In the genomic region with DNA sequence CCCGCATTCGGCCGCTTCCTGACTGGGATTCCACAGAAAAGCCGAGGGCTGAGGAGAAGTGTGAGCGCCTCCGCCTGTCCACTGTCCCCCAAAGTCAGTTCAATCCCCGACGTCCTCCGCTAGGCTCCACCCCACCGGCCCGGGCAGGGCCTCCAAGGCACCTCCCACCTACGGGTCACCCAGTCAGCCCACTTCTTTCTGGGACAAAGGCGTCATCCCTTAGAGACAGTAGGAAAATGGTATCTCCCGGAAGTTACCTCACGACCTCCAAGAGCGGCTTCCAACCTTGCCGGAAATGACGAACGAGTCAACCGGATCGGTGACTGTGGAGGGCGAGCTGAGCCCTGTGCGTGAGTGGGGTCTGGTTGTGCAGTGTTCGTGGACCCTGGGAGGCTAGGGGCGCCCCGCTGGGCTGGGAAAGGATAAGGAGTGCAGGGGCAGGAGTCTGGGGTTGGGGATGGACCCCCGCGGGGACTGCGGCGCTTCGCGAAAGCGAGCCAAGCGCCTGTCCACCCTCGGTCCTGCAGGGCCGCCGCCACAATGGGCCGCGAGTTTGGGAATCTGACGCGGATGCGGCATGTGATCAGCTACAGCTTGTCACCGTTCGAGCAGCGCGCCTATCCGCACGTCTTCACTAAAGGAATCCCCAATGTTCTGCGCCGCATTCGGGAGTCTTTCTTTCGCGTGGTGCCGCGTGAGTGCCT, we compare ENCODE assay signal across 1 cellular context.
TF ChIP-seq lines count a peak whose summit lies in the region.

A gene with protein sequence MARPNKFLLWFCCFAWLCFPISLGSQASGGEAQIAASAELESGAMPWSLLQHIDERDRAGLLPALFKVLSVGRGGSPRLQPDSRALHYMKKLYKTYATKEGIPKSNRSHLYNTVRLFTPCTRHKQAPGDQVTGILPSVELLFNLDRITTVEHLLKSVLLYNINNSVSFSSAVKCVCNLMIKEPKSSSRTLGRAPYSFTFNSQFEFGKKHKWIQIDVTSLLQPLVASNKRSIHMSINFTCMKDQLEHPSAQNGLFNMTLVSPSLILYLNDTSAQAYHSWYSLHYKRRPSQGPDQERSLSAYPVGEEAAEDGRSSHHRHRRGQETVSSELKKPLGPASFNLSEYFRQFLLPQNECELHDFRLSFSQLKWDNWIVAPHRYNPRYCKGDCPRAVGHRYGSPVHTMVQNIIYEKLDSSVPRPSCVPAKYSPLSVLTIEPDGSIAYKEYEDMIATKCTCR (minus strand): TSS at position 128 of the 704 bp plus-strand sequence. CDS start 1,936 bp downstream, outside the sequence.
A gene (plus strand): TSS at position 301 of the 704 bp plus-strand sequence. CDS start 240 bp downstream, at position 541.

TF ChIP-seq in K562, 482 proteins besides CTCF, POLR2A, EP300 and RAD21 (continued from another document and continues in another):
- TF ChIP-seq, protein P1, sequence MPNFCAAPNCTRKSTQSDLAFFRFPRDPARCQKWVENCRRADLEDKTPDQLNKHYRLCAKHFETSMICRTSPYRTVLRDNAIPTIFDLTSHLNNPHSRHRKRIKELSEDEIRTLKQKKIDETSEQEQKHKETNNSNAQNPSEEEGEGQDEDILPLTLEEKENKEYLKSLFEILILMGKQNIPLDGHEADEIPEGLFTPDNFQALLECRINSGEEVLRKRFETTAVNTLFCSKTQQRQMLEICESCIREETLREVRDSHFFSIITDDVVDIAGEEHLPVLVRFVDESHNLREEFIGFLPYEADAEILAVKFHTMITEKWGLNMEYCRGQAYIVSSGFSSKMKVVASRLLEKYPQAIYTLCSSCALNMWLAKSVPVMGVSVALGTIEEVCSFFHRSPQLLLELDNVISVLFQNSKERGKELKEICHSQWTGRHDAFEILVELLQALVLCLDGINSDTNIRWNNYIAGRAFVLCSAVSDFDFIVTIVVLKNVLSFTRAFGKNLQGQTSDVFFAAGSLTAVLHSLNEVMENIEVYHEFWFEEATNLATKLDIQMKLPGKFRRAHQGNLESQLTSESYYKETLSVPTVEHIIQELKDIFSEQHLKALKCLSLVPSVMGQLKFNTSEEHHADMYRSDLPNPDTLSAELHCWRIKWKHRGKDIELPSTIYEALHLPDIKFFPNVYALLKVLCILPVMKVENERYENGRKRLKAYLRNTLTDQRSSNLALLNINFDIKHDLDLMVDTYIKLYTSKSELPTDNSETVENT (CRISPR knock-in tag; IDR thresholded peaks at IDR 0.05) = peak; percentile 76; the same call in 1 of the 2 replicates
- TF ChIP-seq MCM7 (IDR thresholded peaks at IDR 0.05) (no peak), CEBPG (CRISPR knock-in tag; IDR thresholded peaks at IDR 0.05) (0 out of 2 replicates have a peak, but pooled peaks have one; percentile 2), CEBPG (tag; conservative IDR thresholded peaks at IDR 0.05 in 1 of 2, IDR thresholded peaks at IDR 0.05 in 1 of 2) (no peak), ZNF766 (CRISPR knock-in tag; conservative IDR thresholded peaks at IDR 0.05) (0 out of 2 replicates have a peak, but pooled peaks have one; percentile 7), ZNF76 (CRISPR knock-in tag; IDR thresholded peaks at IDR 0.05; ENCODE audit: borderline replicate concordance) (no peak), NFE2L1 (tag; IDR thresholded peaks at IDR 0.05; ENCODE audit: borderline replicate concordance, low read depth) (no peak), PRPF4 (IDR thresholded peaks at IDR 0.05; ENCODE audit: insufficient read depth, low read depth, low read length, poor library complexity, severe bottlenecking) (no peak), ZFX (CRISPR knock-in tag; IDR thresholded peaks at IDR 0.05) (peak; percentile 83), TFAM (CRISPR knock-in tag; conservative IDR thresholded peaks at IDR 0.05) (no peak), POLR2G (IDR thresholded peaks at IDR 0.05; ENCODE audit: low read depth, low read length) (peak; percentile 94), ZC3H11A (IDR thresholded peaks at IDR 0.05; ENCODE audit: low read depth, low read length) (no peak), GATAD2B (IDR thresholded peaks at IDR 0.05; ENCODE audit: borderline replicate concordance) (no peak), KDM4B (IDR thresholded peaks at IDR 0.05; ENCODE audit: borderline replicate concordance in 2 of 2, low read depth in 1 of 2) (no peak), BRD4 (IDR thresholded peaks at IDR 0.05) (no peak; the same call in none of the 2 replicates), PTBP1 (IDR thresholded peaks at IDR 0.05; ENCODE audit: low read depth, low read length) (no peak), RBM34 (IDR thresholded peaks at IDR 0.05; ENCODE audit: borderline replicate concordance, insufficient read depth, low read length) (no peak), GTF2F1 (IDR thresholded peaks at IDR 0.05; ENCODE audit: low read depth, low read length) (peak; percentile 44; the same call in 1 of the 2 replicates), STAT5B (CRISPR knock-in tag; IDR thresholded peaks at IDR 0.05) (no peak), ZNF436 (CRISPR knock-in tag; IDR thresholded peaks at IDR 0.05) (no peak), ZNF41 (CRISPR knock-in tag; conservative IDR thresholded peaks at IDR 0.05) (no peak), OTX1 (CRISPR knock-in tag; IDR thresholded peaks at IDR 0.05) (no peak), SMC3 (conservative IDR thresholded peaks at IDR 0.05; ENCODE audit: insufficient read depth, low read depth, low read length) (peak; percentile 36; the same call in 1 of the 2 replicates), XRCC3 (IDR thresholded peaks at IDR 0.05) (no peak), CC2D1A (IDR thresholded peaks at IDR 0.05) (peak; percentile 81), HMGN3 (IDR thresholded peaks at IDR 0.05; ENCODE audit: borderline replicate concordance, extremely low read depth, insufficient read length, low read depth, low read length) (no peak), ARID1B (IDR thresholded peaks at IDR 0.05) (peak; percentile 47; the same call in 1 of the 2 replicates), MYBL2 (IDR thresholded peaks at IDR 0.05; ENCODE audit: low read depth) (no peak), MYBL2 (CRISPR knock-in tag; IDR thresholded peaks at IDR 0.05; ENCODE audit: borderline replicate concordance) (no peak), KHSRP (IDR thresholded peaks at IDR 0.05) (no peak; the same call in 1 of the 2 replicates), RBM17 (IDR thresholded peaks at IDR 0.05; ENCODE audit: borderline replicate concordance, low read depth, low read length) (no peak), RFX7 (CRISPR knock-in tag; IDR thresholded peaks at IDR 0.05) (no peak)
- TF ChIP-seq, protein P2, sequence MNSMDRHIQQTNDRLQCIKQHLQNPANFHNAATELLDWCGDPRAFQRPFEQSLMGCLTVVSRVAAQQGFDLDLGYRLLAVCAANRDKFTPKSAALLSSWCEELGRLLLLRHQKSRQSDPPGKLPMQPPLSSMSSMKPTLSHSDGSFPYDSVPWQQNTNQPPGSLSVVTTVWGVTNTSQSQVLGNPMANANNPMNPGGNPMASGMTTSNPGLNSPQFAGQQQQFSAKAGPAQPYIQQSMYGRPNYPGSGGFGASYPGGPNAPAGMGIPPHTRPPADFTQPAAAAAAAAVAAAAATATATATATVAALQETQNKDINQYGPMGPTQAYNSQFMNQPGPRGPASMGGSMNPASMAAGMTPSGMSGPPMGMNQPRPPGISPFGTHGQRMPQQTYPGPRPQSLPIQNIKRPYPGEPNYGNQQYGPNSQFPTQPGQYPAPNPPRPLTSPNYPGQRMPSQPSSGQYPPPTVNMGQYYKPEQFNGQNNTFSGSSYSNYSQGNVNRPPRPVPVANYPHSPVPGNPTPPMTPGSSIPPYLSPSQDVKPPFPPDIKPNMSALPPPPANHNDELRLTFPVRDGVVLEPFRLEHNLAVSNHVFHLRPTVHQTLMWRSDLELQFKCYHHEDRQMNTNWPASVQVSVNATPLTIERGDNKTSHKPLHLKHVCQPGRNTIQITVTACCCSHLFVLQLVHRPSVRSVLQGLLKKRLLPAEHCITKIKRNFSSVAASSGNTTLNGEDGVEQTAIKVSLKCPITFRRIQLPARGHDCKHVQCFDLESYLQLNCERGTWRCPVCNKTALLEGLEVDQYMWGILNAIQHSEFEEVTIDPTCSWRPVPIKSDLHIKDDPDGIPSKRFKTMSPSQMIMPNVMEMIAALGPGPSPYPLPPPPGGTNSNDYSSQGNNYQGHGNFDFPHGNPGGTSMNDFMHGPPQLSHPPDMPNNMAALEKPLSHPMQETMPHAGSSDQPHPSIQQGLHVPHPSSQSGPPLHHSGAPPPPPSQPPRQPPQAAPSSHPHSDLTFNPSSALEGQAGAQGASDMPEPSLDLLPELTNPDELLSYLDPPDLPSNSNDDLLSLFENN (IDR thresholded peaks at IDR 0.05; ENCODE audit: low read depth in 2 of 2, low read length in 2 of 2) = 0 out of 4 replicates have a peak, but pooled peaks of 1 of the 2 experiments have one; percentile 40
- TF ChIP-seq, protein P3, sequence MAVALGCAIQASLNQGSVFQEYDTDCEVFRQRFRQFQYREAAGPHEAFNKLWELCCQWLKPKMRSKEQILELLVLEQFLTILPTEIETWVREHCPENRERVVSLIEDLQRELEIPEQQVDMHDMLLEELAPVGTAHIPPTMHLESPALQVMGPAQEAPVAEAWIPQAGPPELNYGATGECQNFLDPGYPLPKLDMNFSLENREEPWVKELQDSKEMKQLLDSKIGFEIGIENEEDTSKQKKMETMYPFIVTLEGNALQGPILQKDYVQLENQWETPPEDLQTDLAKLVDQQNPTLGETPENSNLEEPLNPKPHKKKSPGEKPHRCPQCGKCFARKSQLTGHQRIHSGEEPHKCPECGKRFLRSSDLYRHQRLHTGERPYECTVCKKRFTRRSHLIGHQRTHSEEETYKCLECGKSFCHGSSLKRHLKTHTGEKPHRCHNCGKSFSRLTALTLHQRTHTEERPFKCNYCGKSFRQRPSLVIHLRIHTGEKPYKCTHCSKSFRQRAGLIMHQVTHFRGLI (CRISPR knock-in tag; IDR thresholded peaks at IDR 0.05) = no peak
- TF ChIP-seq, protein P4, sequence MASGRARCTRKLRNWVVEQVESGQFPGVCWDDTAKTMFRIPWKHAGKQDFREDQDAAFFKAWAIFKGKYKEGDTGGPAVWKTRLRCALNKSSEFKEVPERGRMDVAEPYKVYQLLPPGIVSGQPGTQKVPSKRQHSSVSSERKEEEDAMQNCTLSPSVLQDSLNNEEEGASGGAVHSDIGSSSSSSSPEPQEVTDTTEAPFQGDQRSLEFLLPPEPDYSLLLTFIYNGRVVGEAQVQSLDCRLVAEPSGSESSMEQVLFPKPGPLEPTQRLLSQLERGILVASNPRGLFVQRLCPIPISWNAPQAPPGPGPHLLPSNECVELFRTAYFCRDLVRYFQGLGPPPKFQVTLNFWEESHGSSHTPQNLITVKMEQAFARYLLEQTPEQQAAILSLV (tag; IDR thresholded peaks at IDR 0.05) = no peak
- TF ChIP-seq, protein P5, sequence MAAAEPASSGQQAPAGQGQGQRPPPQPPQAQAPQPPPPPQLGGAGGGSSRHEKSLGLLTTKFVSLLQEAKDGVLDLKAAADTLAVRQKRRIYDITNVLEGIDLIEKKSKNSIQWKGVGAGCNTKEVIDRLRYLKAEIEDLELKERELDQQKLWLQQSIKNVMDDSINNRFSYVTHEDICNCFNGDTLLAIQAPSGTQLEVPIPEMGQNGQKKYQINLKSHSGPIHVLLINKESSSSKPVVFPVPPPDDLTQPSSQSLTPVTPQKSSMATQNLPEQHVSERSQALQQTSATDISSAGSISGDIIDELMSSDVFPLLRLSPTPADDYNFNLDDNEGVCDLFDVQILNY (CRISPR knock-in tag; IDR thresholded peaks at IDR 0.05) = peak; percentile 95
- TF ChIP-seq, protein P6, sequence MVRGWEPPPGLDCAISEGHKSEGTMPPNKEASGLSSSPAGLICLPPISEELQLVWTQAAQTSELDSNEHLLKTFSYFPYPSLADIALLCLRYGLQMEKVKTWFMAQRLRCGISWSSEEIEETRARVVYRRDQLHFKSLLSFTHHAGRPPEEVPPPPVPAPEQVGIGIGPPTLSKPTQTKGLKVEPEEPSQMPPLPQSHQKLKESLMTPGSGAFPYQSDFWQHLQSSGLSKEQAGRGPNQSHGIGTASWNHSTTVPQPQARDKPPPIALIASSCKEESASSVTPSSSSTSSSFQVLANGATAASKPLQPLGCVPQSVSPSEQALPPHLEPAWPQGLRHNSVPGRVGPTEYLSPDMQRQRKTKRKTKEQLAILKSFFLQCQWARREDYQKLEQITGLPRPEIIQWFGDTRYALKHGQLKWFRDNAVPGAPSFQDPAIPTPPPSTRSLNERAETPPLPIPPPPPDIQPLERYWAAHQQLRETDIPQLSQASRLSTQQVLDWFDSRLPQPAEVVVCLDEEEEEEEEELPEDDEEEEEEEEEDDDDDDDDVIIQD (CRISPR knock-in tag; IDR thresholded peaks at IDR 0.05) = no peak
- TF ChIP-seq, protein P7, sequence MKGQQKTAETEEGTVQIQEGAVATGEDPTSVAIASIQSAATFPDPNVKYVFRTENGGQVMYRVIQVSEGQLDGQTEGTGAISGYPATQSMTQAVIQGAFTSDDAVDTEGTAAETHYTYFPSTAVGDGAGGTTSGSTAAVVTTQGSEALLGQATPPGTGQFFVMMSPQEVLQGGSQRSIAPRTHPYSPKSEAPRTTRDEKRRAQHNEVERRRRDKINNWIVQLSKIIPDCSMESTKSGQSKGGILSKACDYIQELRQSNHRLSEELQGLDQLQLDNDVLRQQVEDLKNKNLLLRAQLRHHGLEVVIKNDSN (CRISPR knock-in tag; IDR thresholded peaks at IDR 0.05) = peak; percentile 70
- TF ChIP-seq, protein P8, sequence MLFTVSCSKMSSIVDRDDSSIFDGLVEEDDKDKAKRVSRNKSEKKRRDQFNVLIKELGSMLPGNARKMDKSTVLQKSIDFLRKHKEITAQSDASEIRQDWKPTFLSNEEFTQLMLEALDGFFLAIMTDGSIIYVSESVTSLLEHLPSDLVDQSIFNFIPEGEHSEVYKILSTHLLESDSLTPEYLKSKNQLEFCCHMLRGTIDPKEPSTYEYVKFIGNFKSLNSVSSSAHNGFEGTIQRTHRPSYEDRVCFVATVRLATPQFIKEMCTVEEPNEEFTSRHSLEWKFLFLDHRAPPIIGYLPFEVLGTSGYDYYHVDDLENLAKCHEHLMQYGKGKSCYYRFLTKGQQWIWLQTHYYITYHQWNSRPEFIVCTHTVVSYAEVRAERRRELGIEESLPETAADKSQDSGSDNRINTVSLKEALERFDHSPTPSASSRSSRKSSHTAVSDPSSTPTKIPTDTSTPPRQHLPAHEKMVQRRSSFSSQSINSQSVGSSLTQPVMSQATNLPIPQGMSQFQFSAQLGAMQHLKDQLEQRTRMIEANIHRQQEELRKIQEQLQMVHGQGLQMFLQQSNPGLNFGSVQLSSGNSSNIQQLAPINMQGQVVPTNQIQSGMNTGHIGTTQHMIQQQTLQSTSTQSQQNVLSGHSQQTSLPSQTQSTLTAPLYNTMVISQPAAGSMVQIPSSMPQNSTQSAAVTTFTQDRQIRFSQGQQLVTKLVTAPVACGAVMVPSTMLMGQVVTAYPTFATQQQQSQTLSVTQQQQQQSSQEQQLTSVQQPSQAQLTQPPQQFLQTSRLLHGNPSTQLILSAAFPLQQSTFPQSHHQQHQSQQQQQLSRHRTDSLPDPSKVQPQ (CRISPR knock-in tag; IDR thresholded peaks at IDR 0.05; ENCODE audit: borderline replicate concordance) = no peak
